ENCODE assay signal across 8 cellular contexts in the genomic region with DNA sequence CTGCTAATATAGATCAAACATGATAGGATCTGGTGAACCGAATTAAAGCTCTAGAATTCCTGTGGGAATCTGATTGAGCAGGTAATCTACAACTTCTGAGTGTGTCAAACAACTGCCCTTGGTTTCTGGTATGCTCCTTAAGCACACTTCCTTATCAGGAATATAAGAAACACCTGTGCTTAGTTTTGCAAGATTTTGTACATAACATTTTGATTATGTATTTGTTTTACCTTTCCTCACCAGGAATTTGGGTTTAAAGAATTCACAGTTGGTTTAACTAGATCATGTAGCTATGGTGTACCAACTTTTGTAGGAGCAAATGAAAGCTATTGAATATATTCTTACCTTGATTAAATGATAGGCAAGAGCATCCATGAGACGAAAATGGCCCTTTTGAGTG.
"Had no signal": no experiment of that assay in that cellular context is flagged by ENCODE, and none has a peak within 500 bp of the region (broad histone marks: within the 10 kb centered on the region; RNA-seq: fewer than 3 reads in every experiment).

No MANE protein-coding gene starts in this region.

- H3K27ac ChIP-seq: HL-60, KMS-11 had no signal

- H3K4me3 ChIP-seq: K562 had no signal

- FAIRE-seq: HepG2, HTR-8/SVneo, K562 had no signal

- H3K9ac ChIP-seq: KMS-11 had no signal

- ATAC-seq: HepG2, K562 had no signal

- DNase-seq: IMR-90, KBM-7, KG1 had no signal

- H3K4me2 ChIP-seq: KMS-11 had no signal
